ENCODE assay signal across 1 cellular context in the genomic region with DNA sequence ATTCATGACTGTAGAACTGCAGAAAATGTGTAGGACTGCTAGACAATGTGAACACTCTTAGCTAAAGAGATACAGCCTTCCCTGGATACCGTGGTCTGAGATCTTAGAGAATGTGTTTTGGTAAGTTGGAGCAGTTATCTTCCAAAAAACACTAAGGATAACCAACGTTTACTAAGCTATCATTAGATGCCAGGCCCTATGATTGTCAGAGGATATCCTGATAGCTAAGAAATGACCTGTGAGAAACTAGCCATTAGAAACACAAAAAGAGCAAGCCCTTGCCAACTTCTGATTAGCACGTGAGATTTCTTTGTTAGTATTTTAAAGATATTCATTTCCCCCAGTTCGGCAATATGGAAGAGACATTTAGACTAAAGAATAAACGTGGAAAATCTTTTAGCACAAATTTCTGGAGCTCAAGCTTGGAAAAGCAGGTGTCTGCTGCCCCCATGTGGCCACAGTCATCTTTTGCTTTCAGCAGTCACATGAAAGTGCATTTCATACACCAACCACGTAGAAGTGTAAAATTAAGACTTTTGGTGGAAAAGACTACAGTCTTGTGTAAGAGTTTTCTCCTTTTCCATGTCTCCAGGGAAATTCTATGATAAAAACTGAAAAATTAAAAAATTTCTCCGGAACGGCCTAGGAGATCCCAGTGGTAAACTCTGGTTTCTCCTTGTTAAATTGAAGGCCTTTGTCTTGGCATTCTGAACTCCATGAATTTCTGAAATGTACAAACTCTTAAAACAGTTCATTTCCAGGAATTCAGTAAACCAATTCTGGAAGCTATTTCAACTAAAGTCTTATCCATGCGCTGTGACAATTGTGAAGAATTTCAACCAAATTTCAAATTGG.
TF ChIP-seq lines count a peak whose summit lies in the region.

No MANE protein-coding gene starts in this region.

TF ChIP-seq in HEK293, 187 proteins besides CTCF, POLR2A, EP300 and RAD21:
- TF ChIP-seq, protein P1, sequence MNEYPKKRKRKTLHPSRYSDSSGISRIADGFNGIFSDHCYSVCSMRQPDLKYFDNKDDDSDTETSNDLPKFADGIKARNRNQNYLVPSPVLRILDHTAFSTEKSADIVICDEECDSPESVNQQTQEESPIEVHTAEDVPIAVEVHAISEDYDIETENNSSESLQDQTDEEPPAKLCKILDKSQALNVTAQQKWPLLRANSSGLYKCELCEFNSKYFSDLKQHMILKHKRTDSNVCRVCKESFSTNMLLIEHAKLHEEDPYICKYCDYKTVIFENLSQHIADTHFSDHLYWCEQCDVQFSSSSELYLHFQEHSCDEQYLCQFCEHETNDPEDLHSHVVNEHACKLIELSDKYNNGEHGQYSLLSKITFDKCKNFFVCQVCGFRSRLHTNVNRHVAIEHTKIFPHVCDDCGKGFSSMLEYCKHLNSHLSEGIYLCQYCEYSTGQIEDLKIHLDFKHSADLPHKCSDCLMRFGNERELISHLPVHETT (tag by site-specific recombination; IDR thresholded peaks at IDR 0.05): no peak
- peak; percentile 45; the same call in 1 of the 2 replicates for TF ChIP-seq ZNF660 (tag by site-specific recombination; IDR thresholded peaks at IDR 0.05)
- TF ChIP-seq ZNF654 (tag by site-specific recombination; IDR thresholded peaks at IDR 0.05; ENCODE audit: low read depth): peak; percentile 86
- TF ChIP-seq, protein P2, sequence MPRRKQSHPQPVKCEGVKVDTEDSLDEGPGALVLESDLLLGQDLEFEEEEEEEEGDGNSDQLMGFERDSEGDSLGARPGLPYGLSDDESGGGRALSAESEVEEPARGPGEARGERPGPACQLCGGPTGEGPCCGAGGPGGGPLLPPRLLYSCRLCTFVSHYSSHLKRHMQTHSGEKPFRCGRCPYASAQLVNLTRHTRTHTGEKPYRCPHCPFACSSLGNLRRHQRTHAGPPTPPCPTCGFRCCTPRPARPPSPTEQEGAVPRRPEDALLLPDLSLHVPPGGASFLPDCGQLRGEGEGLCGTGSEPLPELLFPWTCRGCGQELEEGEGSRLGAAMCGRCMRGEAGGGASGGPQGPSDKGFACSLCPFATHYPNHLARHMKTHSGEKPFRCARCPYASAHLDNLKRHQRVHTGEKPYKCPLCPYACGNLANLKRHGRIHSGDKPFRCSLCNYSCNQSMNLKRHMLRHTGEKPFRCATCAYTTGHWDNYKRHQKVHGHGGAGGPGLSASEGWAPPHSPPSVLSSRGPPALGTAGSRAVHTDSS (tag by site-specific recombination; IDR thresholded peaks at IDR 0.05): 0 out of 2 replicates have a peak, but pooled peaks have one; percentile 7
- no peak for TF ChIP-seq EGR2 (tag by site-specific recombination; IDR thresholded peaks at IDR 0.05; ENCODE audit: low read depth)
